ENCODE assay signal across 17 cellular contexts in genomic region chr5:5481633-5482032, GRCh38. TPM values are rescaled to one million over a fixed set of nuclear protein-coding genes. Genes with fewer than 3 reads are reported as not detected.
A peak's percentile ranks its signal among the peaks of the same experiment; 100 is the strongest.
DNase-seq lines count a peak whose midpoint lies in the region; ATAC-seq and TF ChIP-seq lines count a peak whose summit lies in the region.
"Had no signal": no experiment of that assay in that cellular context is flagged by ENCODE, and none has a peak within 500 bp of the region (broad histone marks: within the 10 kb centered on the region; RNA-seq: fewer than 3 reads in every experiment).

No MANE protein-coding gene starts in this region.

- TF ChIP-seq CTCF in heart left ventricle (IDR thresholded peaks at IDR 0.05), result no peak
- TF ChIP-seq CTCF in Caco-2 (IDR thresholded peaks at IDR 0.05; ENCODE audit: insufficient read depth in 1 of 2, low read depth in 1 of 2, low read length in 1 of 2, severe bottlenecking in 1 of 2, unreplicated experiment in 1 of 2), result no peak

- H3K9me3 ChIP-seq in heart left ventricle (no peaks in the 10 kb centered on the region), Caco-2 (no peaks in the 10 kb centered on the region)
- H3K9me3 ChIP-seq: lower lobe of right lung, prostate gland had no signal

- H3K4me3 ChIP-seq in heart left ventricle, result no peak overlapping the region
- H3K4me3 ChIP-seq in Caco-2 (ENCODE audit: low read depth, low read length), result no peak overlapping the region
- H3K4me3 ChIP-seq: lower lobe of right lung, prostate gland had no signal

- ATAC-seq in heart left ventricle (peak in 3 of 4 donors; percentile 65 to 67 (median 65)), left cardiac atrium (no peak)
- no peak for ATAC-seq in central memory CD8-positive, alpha-beta T cell (replicated peaks; ENCODE audit: extremely low read depth, poor library complexity, severe bottlenecking)
- no peak for ATAC-seq in stimulated activated effector memory CD8-positive, alpha-beta T cell treated with anti-CD3 and anti-CD28 coated beads, Interleukin-12 subunit alpha, Interleukin-12 subunit beta, amount 100 ng/mL, for 72 hours

- H3K36me3 ChIP-seq in heart left ventricle, result peaks cover 0 to 64% (median 42%) of the 10 kb centered on the region in 9 donors
- no peaks in the 10 kb centered on the region; the same call in 1 of the 2 replicates for H3K36me3 ChIP-seq in Caco-2 (ENCODE audit: control insufficient read depth, insufficient read depth, low read length)
- H3K36me3 ChIP-seq: prostate gland had no signal

- H3K27ac ChIP-seq in heart left ventricle, result no peak overlapping the region
- H3K27ac ChIP-seq: lower lobe of right lung, prostate gland had no signal

- no TSS peak for BruUV-seq in Caco-2 (replicated peaks; lab: Mats Ljungman, UMichigan)

- DNase-seq in heart left ventricle (no peak), left cardiac atrium (no peak), DMS114 treated with DMSO at 0.1 percent for 48 hours (lab: John Stamatoyannopoulos, UW; ENCODE audit: unreplicated experiment) (no peak), Caco-2 (no peak), foreskin melanocyte (no peak)
- no peak for DNase-seq in central memory CD8-positive, alpha-beta T cell (ENCODE audit: low spot score in 2 of 2)
- no peak for DNase-seq in stimulated activated effector memory CD8-positive, alpha-beta T cell treated with anti-CD3 and anti-CD28 coated beads, Interleukin-12 subunit alpha, Interleukin-12 subunit beta, amount 100 ng/mL, for 72 hours (ENCODE audit: low spot score in 2 of 2)
- DNase-seq: activated CD4-positive, CD25-positive, alpha-beta regulatory T cell treated with anti-CD3 and anti-CD28 coated beads, Interleukin-2, amount 50 U/mL, for 72 hours; activated CD8-positive, alpha-beta memory T cell treated with anti-CD3 and anti-CD28 coated beads, Interleukin-2, amount 50 U/mL, for 4 hours; DMS79 treated with DMSO at 0.1 percent for 48 hours; Karpas-422; lower lobe of right lung; NCI-H2029; NCI-H2227 treated with DMSO at 0.1 percent for 48 hours; NCI-H774 had no signal

- H3K27me3 Mint-ChIP-seq in IgD-negative memory B cell (no peaks in the 10 kb centered on the region), Caco-2 (ENCODE audit: insufficient read depth, unreplicated experiment) (no peaks in the 10 kb centered on the region)
- H3K27me3 Mint-ChIP-seq in central memory CD8-positive, alpha-beta T cell, result no peaks in the 10 kb centered on the region

- H3K4me3 Mint-ChIP-seq in IgD-negative memory B cell (peak overlapping the region in 3 of 4 donors; percentile 58 to 91 (median 65)), Caco-2 (ENCODE audit: unreplicated experiment) (no peak overlapping the region)
- H3K4me3 Mint-ChIP-seq in central memory CD8-positive, alpha-beta T cell, result no peak overlapping the region
- H3K4me3 Mint-ChIP-seq in stimulated activated effector memory CD8-positive, alpha-beta T cell treated with anti-CD3 and anti-CD28 coated beads, Interleukin-12 subunit alpha, Interleukin-12 subunit beta, amount 100 ng/mL, for 72 hours, result no peak overlapping the region

- H3K9me3 Mint-ChIP-seq in IgD-negative memory B cell (peaks cover 0 to 5% (median 0%) of the 10 kb centered on the region in 3 donors), Caco-2 (ENCODE audit: unreplicated experiment) (no peaks in the 10 kb centered on the region)
- no peaks in the 10 kb centered on the region for H3K9me3 Mint-ChIP-seq in central memory CD8-positive, alpha-beta T cell
- no peaks in the 10 kb centered on the region for H3K9me3 Mint-ChIP-seq in stimulated activated effector memory CD8-positive, alpha-beta T cell treated with anti-CD3 and anti-CD28 coated beads, Interleukin-12 subunit alpha, Interleukin-12 subunit beta, amount 100 ng/mL, for 72 hours

- H3K27me3 ChIP-seq in heart left ventricle (no peaks in the 10 kb centered on the region), Caco-2 (replicated peaks; ENCODE audit: control insufficient read depth, insufficient read depth, low read length) (no peaks in the 10 kb centered on the region)

- 73 to 81% (median 78%) methylated on average over 4 of the region's 4 CpGs for WGBS in heart left ventricle, 4 donors

- intact Hi-C loops in heart left ventricle (cut with DNase I) (no loop called here), left cardiac atrium (cut with DNase I) (no loop called here), Caco-2 (cut with micrococcal nuclease; ENCODE audit: unreplicated experiment) (no loop called here)

- peaks cover 0 to 9% (median 0%) of the 10 kb centered on the region in 12 donors for H3K4me1 ChIP-seq in heart left ventricle
- H3K4me1 ChIP-seq in Caco-2, result no peaks in the 10 kb centered on the region
- H3K4me1 ChIP-seq: lower lobe of right lung, prostate gland had no signal

- no peak for TF ChIP-seq POLR2A in heart left ventricle (IDR thresholded peaks at IDR 0.05)

- peaks cover 17 to 27% (median 22%) of the 10 kb centered on the region in 3 donors for H3K4me1 Mint-ChIP-seq in IgD-negative memory B cell
- peaks cover 18% of the 10 kb centered on the region for H3K4me1 Mint-ChIP-seq in central memory CD8-positive, alpha-beta T cell
- peaks cover 12% of the 10 kb centered on the region for H3K4me1 Mint-ChIP-seq in stimulated activated effector memory CD8-positive, alpha-beta T cell treated with anti-CD3 and anti-CD28 coated beads, Interleukin-12 subunit alpha, Interleukin-12 subunit beta, amount 100 ng/mL, for 72 hours
- no peaks in the 10 kb centered on the region for H3K4me1 Mint-ChIP-seq in Caco-2 (ENCODE audit: low read depth, unreplicated experiment)

- CTCF ChIA-PET in Caco-2 (lab: Charles Lee), result no interaction called here

- peaks cover 10% of the 10 kb centered on the region for H3K36me3 Mint-ChIP-seq in IgD-negative memory B cell
- peaks cover 24% of the 10 kb centered on the region for H3K36me3 Mint-ChIP-seq in central memory CD8-positive, alpha-beta T cell (ENCODE audit: insufficient read depth)
- peaks cover 31% of the 10 kb centered on the region for H3K36me3 Mint-ChIP-seq in stimulated activated effector memory CD8-positive, alpha-beta T cell treated with anti-CD3 and anti-CD28 coated beads, Interleukin-12 subunit alpha, Interleukin-12 subunit beta, amount 100 ng/mL, for 72 hours
- H3K36me3 Mint-ChIP-seq in Caco-2 (ENCODE audit: insufficient read depth, unreplicated experiment), result peaks cover 36% of the 10 kb centered on the region

- H3K27ac Mint-ChIP-seq in IgD-negative memory B cell (peak overlapping the region; percentile 75 to 97 (median 93)), Caco-2 (ENCODE audit: unreplicated experiment) (no peak overlapping the region)
- peak overlapping the region; percentile 32 for H3K27ac Mint-ChIP-seq in central memory CD8-positive, alpha-beta T cell (ENCODE audit: low read depth)
- peak overlapping the region; percentile 78 for H3K27ac Mint-ChIP-seq in stimulated activated effector memory CD8-positive, alpha-beta T cell treated with anti-CD3 and anti-CD28 coated beads, Interleukin-12 subunit alpha, Interleukin-12 subunit beta, amount 100 ng/mL, for 72 hours

- POLR2A ChIA-PET in Caco-2 (lab: Charles Lee), result no interaction called here

RNA-seq across cellular contexts. Expression of gene ICE1, which starts 59.2 kb away (rescaled TPM):
- total RNA-seq in heart left ventricle (10 to 100 TPM; 15.0 to 21.4 (median 19.7) TPM), left cardiac atrium (10 to 100 TPM; 15.7 to 19.5 TPM), Caco-2 (2022) (30.6 and 33.9 TPM in 2 replicates)
- polyA plus RNA-seq in heart left ventricle (10 to 100 TPM in 1 of 2 donors, 1 to 10 TPM in 1; 4.8 to 11.6 TPM), IgD-negative memory B cell (20.9 TPM)

Comparison
In these comparisons a context has a peak if more than half of its experiments do, and no peak if none do; other contexts are left out.
1. ATAC-seq: peak in heart left ventricle (3 of 4); none in left cardiac atrium (0 of 2), central memory CD8-positive, alpha-beta T cell (single experiment) and stimulated activated effector memory CD8-positive, alpha-beta T cell treated with anti-CD3 and anti-CD28 coated beads, Interleukin-12 subunit alpha, Interleukin-12 subunit beta, amount 100 ng/mL, for 72 hours (single experiment).
2. H3K4me3 Mint-ChIP-seq: peak in IgD-negative memory B cell (3 of 4); none in central memory CD8-positive, alpha-beta T cell (single experiment), stimulated activated effector memory CD8-positive, alpha-beta T cell treated with anti-CD3 and anti-CD28 coated beads, Interleukin-12 subunit alpha, Interleukin-12 subunit beta, amount 100 ng/mL, for 72 hours (single experiment) and Caco-2 (single experiment).